Comparison of ENCODE assay signal across 8 cellular contexts in genomic region chr15:89054873-89055272, GRCh38.
"Had no signal": no experiment of that assay in that cellular context is flagged by ENCODE, and none has a peak within 500 bp of the region (broad histone marks: within the 10 kb centered on the region; RNA-seq: fewer than 3 reads in every experiment).

No MANE protein-coding gene starts in this region.

- H3K9ac ChIP-seq: KMS-11 had no signal

- H2AFZ ChIP-seq: GM23338 had no signal

- H3K27ac ChIP-seq: HL-60, KMS-11 had no signal

- FAIRE-seq: H1, H54 had no signal

- ATAC-seq: GM23338 had no signal

- H3K4me3 ChIP-seq: GM23338 had no signal

- DNase-seq: H9, HCEC 1CT, KBM-7 had no signal

- H3K4me2 ChIP-seq: GM23338, KMS-11 had no signal
